In the genomic region with DNA sequence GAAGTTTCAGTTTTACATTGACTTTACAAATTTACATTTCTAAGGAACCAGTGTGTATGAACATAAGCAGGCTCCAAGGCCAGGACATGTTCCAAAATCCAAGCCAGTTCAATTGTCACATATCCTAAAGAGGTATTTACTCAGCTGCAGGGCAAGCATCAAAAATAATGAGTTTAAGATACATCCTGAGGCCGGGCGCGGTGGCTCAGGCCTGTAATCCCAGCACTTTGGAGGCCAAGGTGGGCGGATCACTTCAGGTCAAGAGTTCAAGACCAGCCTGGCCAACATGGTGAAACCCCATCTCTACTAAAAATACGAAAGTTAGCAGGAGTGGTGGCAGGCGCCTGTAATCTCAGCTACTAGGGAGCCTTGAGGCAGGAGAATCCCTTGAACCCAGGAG, we compare ENCODE assay signal across 12 cellular contexts. TPM values are rescaled to one million over a fixed set of nuclear protein-coding genes. Genes with fewer than 3 reads are reported as not detected.
A peak's percentile ranks its signal among the peaks of the same experiment; 100 is the strongest.
DNase-seq lines count a peak whose midpoint lies in the region; ATAC-seq and TF ChIP-seq lines count a peak whose summit lies in the region.
"Had no signal": no experiment of that assay in that cellular context is flagged by ENCODE, and none has a peak within 500 bp of the region (broad histone marks: within the 10 kb centered on the region; RNA-seq: fewer than 3 reads in every experiment).

No MANE protein-coding gene starts in this region.

- no peaks in the 10 kb centered on the region for H3K36me3 Mint-ChIP-seq in WTC11
- H3K36me3 Mint-ChIP-seq: CD8-positive, alpha-beta memory T cell had no signal

- H3K27me3 Mint-ChIP-seq in WTC11 (ENCODE audit: low read depth): no peaks in the 10 kb centered on the region

- H3F3A ChIP-seq in smooth muscle cell (ENCODE audit: low read depth): peaks cover 15% of the 10 kb centered on the region

- no peak overlapping the region for H2BK15ac ChIP-seq in mesenchymal stem cell (ENCODE audit: low read depth, poor library complexity, severe bottlenecking)

- H3K4me1 ChIP-seq in HUES64 (ENCODE audit: insufficient read depth, low read length) (peaks cover 12% of the 10 kb centered on the region; the same call in 1 of the 2 replicates), mesenchymal stem cell (ENCODE audit: control insufficient read depth, insufficient read depth, low read depth, low read length) (peaks cover 4% of the 10 kb centered on the region), smooth muscle cell (ENCODE audit: low read depth) (peaks cover 29% of the 10 kb centered on the region)

- peak overlapping the region in 1 of 2 experiments; percentile 14 for H3K18ac ChIP-seq in mesenchymal stem cell (ENCODE audit: low read depth in 1 of 2, low read length in 2 of 2)

- peaks cover 4% of the 10 kb centered on the region for H3K79me1 ChIP-seq in mesenchymal stem cell (replicated peaks; ENCODE audit: low read length, poor library complexity, severe bottlenecking)

- H3K23ac ChIP-seq in mesenchymal stem cell (ENCODE audit: low read length in 2 of 2): no peak overlapping the region

- H3K9me3 ChIP-seq in HUES64 (ENCODE audit: insufficient read depth, low read depth, low read length) (no peaks in the 10 kb centered on the region), mesenchymal stem cell (ENCODE audit: control insufficient read depth, low read length) (no peaks in the 10 kb centered on the region), smooth muscle cell (replicated peaks; ENCODE audit: low read depth) (no peaks in the 10 kb centered on the region)

- H2AK5ac ChIP-seq in mesenchymal stem cell (ENCODE audit: low read length, severe bottlenecking): no peak overlapping the region

- H3K14ac ChIP-seq in mesenchymal stem cell (ENCODE audit: low read length in 2 of 2): no peak overlapping the region

- 91% methylated on average over 6 of the region's 6 CpGs for WGBS in HUES64
- WGBS in mesenchymal stem cell: 86% methylated on average over 6 of the region's 6 CpGs
- 69% methylated on average over 6 of the region's 6 CpGs for WGBS in smooth muscle cell (ENCODE audit: low lambda C conversion rate)

- H4K20me1 ChIP-seq in smooth muscle cell (ENCODE audit: low read depth): peaks cover 12% of the 10 kb centered on the region

- peak overlapping the region in 1 of 2 experiments; percentile 54 for H2BK12ac ChIP-seq in mesenchymal stem cell (ENCODE audit: low read length in 2 of 2)

- CTCF ChIA-PET in WTC11 (lab: Charles Lee): interaction anchor here (0.7 to 2.3 kb wide), 5 partner anchors 20 to 88 kb away, joined by 4 to 14 read pairs (median 8); no protein-coding TSS in a partner anchor

- H3K36me3 ChIP-seq in HUES64 (ENCODE audit: insufficient read depth, low read length) (no peaks in the 10 kb centered on the region), mesenchymal stem cell (ENCODE audit: control insufficient read depth in 1 of 2, insufficient read depth in 2 of 2, low read depth in 1 of 2, low read length in 2 of 2) (no peaks in the 10 kb centered on the region), smooth muscle cell (ENCODE audit: low read depth) (no peaks in the 10 kb centered on the region)

- H2AFZ ChIP-seq in mesenchymal stem cell (ENCODE audit: low read depth, low read length) (no peak overlapping the region), smooth muscle cell (ENCODE audit: low read depth) (peak overlapping the region; percentile 95)

- peak overlapping the region; percentile 75 for H3K4me3 Mint-ChIP-seq in WTC11

- no peak overlapping the region for H3K27ac ChIP-seq in HUES64 (ENCODE audit: low read depth, low read length)
- H3K27ac ChIP-seq in mesenchymal stem cell (ENCODE audit: low read length, poor library complexity, severe bottlenecking): peak overlapping the region; percentile 45
- peak overlapping the region; percentile 81 for H3K27ac ChIP-seq in smooth muscle cell (ENCODE audit: low read depth)

- peak overlapping the region; percentile 19 for H2BK120ac ChIP-seq in mesenchymal stem cell (ENCODE audit: low read depth, low read length)

- H3K79me2 ChIP-seq in smooth muscle cell (ENCODE audit: low read depth): peaks cover 50% of the 10 kb centered on the region

- H3K9ac ChIP-seq in HUES64 (ENCODE audit: low read depth, low read length): no peak overlapping the region
- peak overlapping the region; percentile 89 for H3K9ac ChIP-seq in mesenchymal stem cell (ENCODE audit: low read length)
- peak overlapping the region; percentile 56 for H3K9ac ChIP-seq in smooth muscle cell (ENCODE audit: low read depth)

- ATAC-seq in WTC11 (no peak), HG03045 (IDR thresholded peaks at IDR 0.05; ENCODE audit: unreplicated experiment) (no peak), GM18502 (IDR thresholded peaks at IDR 0.05; ENCODE audit: poor library complexity, unreplicated experiment) (no peak)

- peak overlapping the region; percentile 27 for H4K91ac ChIP-seq in mesenchymal stem cell (ENCODE audit: low read length)

- H4K8ac ChIP-seq in mesenchymal stem cell (ENCODE audit: low read length): no peak overlapping the region

- DNase-seq in WTC11 (ENCODE audit: low spot score): no peak
- no peak for DNase-seq in mesenchymal stem cell
- no peak for DNase-seq in smooth muscle cell (lab: John Stamatoyannopoulos, UW; ENCODE audit: unreplicated experiment)
- no peak for DNase-seq in DMS53 treated with DMSO at 0.1 percent for 48 hours (lab: John Stamatoyannopoulos, UW; ENCODE audit: unreplicated experiment)
- DNase-seq in activated CD4-positive, alpha-beta T cell treated with anti-CD3 and anti-CD28 coated beads, Interleukin-2, amount 50 U/mL, for 48 hours: no peak
- DNase-seq: activated T-cell treated with anti-CD3 and anti-CD28 coated beads for 4 hours; CD8-positive, alpha-beta memory T cell; effector CD8-positive, alpha-beta T cell; NCI-H748 treated with DMSO at 0.1 percent for 48 hours had no signal

- H3K4ac ChIP-seq in mesenchymal stem cell (ENCODE audit: low read depth in 1 of 2, low read length in 2 of 2): peak overlapping the region in 1 of 2 experiments; percentile 17

- H3K4me1 Mint-ChIP-seq in WTC11: peaks cover 11% of the 10 kb centered on the region

- POLR2A ChIA-PET in WTC11 (lab: Charles Lee): interaction anchor here (0.7 kb wide), 2 partner anchors 171 to 610 kb away, joined by 3 read pairs; no protein-coding TSS in a partner anchor

- no peaks in the 10 kb centered on the region for H3K9me3 Mint-ChIP-seq in WTC11
- H3K9me3 Mint-ChIP-seq: CD8-positive, alpha-beta memory T cell had no signal

- peak overlapping the region; percentile 72; the same call in 1 of the 2 replicates for H3K4me3 ChIP-seq in HUES64 (ENCODE audit: low read length)
- H3K4me3 ChIP-seq in mesenchymal stem cell (ENCODE audit: insufficient read depth in 1 of 2, low read depth in 1 of 2, low read length in 2 of 2): peak overlapping the region in 1 of 2 experiments; percentile 86
- H3K4me3 ChIP-seq in smooth muscle cell: peak overlapping the region; percentile 96

- H3K4me2 ChIP-seq in mesenchymal stem cell (ENCODE audit: low read length, poor library complexity, severe bottlenecking) (no peak overlapping the region), smooth muscle cell (peak overlapping the region; percentile 83)

- no peak for TF ChIP-seq CTCF in WTC11 (IDR thresholded peaks at IDR 0.05)
- TF ChIP-seq CTCF in smooth muscle cell (IDR thresholded peaks at IDR 0.05; ENCODE audit: borderline replicate concordance, insufficient read depth, poor library complexity, severe bottlenecking): no peak

- no peak overlapping the region for H3K27ac Mint-ChIP-seq in WTC11
- H3K27ac Mint-ChIP-seq: CD8-positive, alpha-beta memory T cell had no signal

- H2BK5ac ChIP-seq in mesenchymal stem cell (ENCODE audit: low read depth, low read length, poor library complexity, severe bottlenecking): peak overlapping the region; percentile 14

- H3K27me3 ChIP-seq in HUES64 (ENCODE audit: insufficient read depth, low read length) (no peaks in the 10 kb centered on the region), mesenchymal stem cell (ENCODE audit: control insufficient read depth in 1 of 2, insufficient read depth in 1 of 2, low read length in 2 of 2) (no peaks in the 10 kb centered on the region), smooth muscle cell (ENCODE audit: low read depth) (no peaks in the 10 kb centered on the region)

TF ChIP-seq in WTC11, 78 proteins besides CTCF, POLR2A, EP300 and RAD21:
- TF ChIP-seq ZBTB21 (CRISPR knock-in tag; IDR thresholded peaks at IDR 0.05; ENCODE audit: borderline replicate concordance) (no peak), ZNF121 (CRISPR knock-in tag; IDR thresholded peaks at IDR 0.05) (0 out of 2 replicates have a peak, but pooled peaks have one; percentile 1)
TF ChIP-seq in WTC11: peak in this region for 1.

RNA-seq across cellular contexts. Expression of gene AKIP1, which starts 39.0 kb away (rescaled TPM):
- 22.2 TPM for polyA plus RNA-seq in HUES64 (2013, experiment 1 of 2)
- 21.9 TPM for polyA plus RNA-seq in HUES64 (2013, experiment 2 of 2)
- total RNA-seq in WTC11 (2021) (21.1 to 26.0 TPM (median 22.0 TPM) in 3 replicates), smooth muscle cell (22.0 and 28.1 TPM in 2 replicates)
- polyA plus RNA-seq in mesenchymal stem cell (2013, experiment 1 of 2): 31.4 TPM
- 30.7 TPM for polyA plus RNA-seq in mesenchymal stem cell (2013, experiment 2 of 2)
- polyA plus RNA-seq in smooth muscle cell: 58.7 and 59.5 TPM in 2 replicates
